Comparison of ENCODE assay signal across 3 cellular contexts in the genomic region with DNA sequence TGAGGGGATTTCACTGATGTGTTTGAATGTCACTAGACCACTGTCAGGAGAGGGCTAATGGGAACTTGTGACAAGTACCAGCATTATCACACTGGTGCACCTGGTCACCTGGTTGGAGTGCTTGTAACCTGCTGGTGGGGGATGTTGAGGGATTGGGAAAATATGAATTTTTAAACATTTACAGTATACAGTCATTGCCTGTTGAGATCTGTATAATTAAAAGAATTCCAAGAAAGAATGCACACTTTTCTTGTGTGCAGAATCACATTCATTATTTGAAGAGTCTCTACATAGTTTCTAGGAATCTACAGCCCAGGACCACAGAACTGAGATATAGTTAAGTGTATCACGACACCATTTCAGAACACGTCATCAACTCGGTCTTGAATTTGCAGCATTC.
"Had no signal": no experiment of that assay in that cellular context is flagged by ENCODE, and none has a peak within 500 bp of the region (broad histone marks: within the 10 kb centered on the region; RNA-seq: fewer than 3 reads in every experiment).

No MANE protein-coding gene starts in this region.

- DNase-seq: GDM1, GF-D8 had no signal

- ATAC-seq: GM12878 had no signal

- H3K4me3 ChIP-seq: GM12878 had no signal
